In genomic region chr22:39207141-39208012, GRCh38 we compare ENCODE assay signal across 12 cellular contexts. TPM values are rescaled to one million over a fixed set of nuclear protein-coding genes. Genes with fewer than 3 reads are reported as not detected.
A peak's percentile ranks its signal among the peaks of the same experiment; 100 is the strongest.
DNase-seq lines count a peak whose midpoint lies in the region; ATAC-seq lines count a peak whose summit lies in the region.
"Had no signal": no experiment of that assay in that cellular context is flagged by ENCODE, and none has a peak within 500 bp of the region (broad histone marks: within the 10 kb centered on the region; RNA-seq: fewer than 3 reads in every experiment).

No MANE protein-coding gene starts in this region.

- no peak overlapping the region for H3K4me3 Mint-ChIP-seq in stimulated activated memory B cell treated with anti-CD40 and anti-IgM and Interleukin-4, amounts not matched to agents 10 μg/mL and 1 μg/mL and 100 μg/mL, for 72 hours

- peak; percentile 20 for DNase-seq in activated CD4-positive, CD25-positive, alpha-beta regulatory T cell treated with anti-CD3 and anti-CD28 coated beads, Interleukin-2, amount 50 U/mL, for 72 hours
- DNase-seq in activated CD4-positive, CD25-positive, alpha-beta regulatory T cell (lab: John Stamatoyannopoulos, UW) = no peak
- peak; percentile 46 for DNase-seq in NCI-H748 treated with DMSO at 0.1 percent for 48 hours (lab: John Stamatoyannopoulos, UW)
- no peak for DNase-seq in left lobe of liver (ENCODE audit: low spot score)
- DNase-seq in putamen (ENCODE audit: low spot score) = no peak
- DNase-seq in retina = no peak
- DNase-seq: activated gamma-delta T cell, left ventricle myocardium superior, NCI-H2171 treated with DMSO at 0.1 percent for 48 hours, T-helper 2 cell had no signal

- peaks cover 34% of the 10 kb centered on the region for H3K4me1 Mint-ChIP-seq in stimulated activated memory B cell treated with anti-CD40 and anti-IgM and Interleukin-4, amounts not matched to agents 10 μg/mL and 1 μg/mL and 100 μg/mL, for 72 hours

- no peak overlapping the region for H3K27ac Mint-ChIP-seq in stimulated activated memory B cell treated with anti-CD40 and anti-IgM and Interleukin-4, amounts not matched to agents 10 μg/mL and 1 μg/mL and 100 μg/mL, for 72 hours

- H3K9me3 Mint-ChIP-seq in stimulated activated memory B cell treated with anti-CD40 and anti-IgM and Interleukin-4, amounts not matched to agents 10 μg/mL and 1 μg/mL and 100 μg/mL, for 72 hours = no peaks in the 10 kb centered on the region

- no peaks in the 10 kb centered on the region for H3K36me3 Mint-ChIP-seq in stimulated activated memory B cell treated with anti-CD40 and anti-IgM and Interleukin-4, amounts not matched to agents 10 μg/mL and 1 μg/mL and 100 μg/mL, for 72 hours

- ATAC-seq in esophagus mucosa (peak; percentile 46), left lobe of liver (no peak)
- ATAC-seq in stimulated activated memory B cell treated with anti-CD40 and anti-IgM and Interleukin-4, amounts not matched to agents 10 μg/mL and 1 μg/mL and 100 μg/mL, for 72 hours = peak; percentile 32
- ATAC-seq: left ventricle myocardium superior had no signal

- peaks cover 56% of the 10 kb centered on the region for H3K27me3 Mint-ChIP-seq in stimulated activated memory B cell treated with anti-CD40 and anti-IgM and Interleukin-4, amounts not matched to agents 10 μg/mL and 1 μg/mL and 100 μg/mL, for 72 hours

RNA-seq across cellular contexts. Expression of gene PDGFB, which starts 37.4 kb away (rescaled TPM):
- total RNA-seq in esophagus mucosa (0.96 TPM), left lobe of liver (0.43 TPM)

RNA-seq across cellular contexts. Expression of gene CBX7, which starts 54.9 kb away (rescaled TPM):
- total RNA-seq in esophagus mucosa = 4.5 TPM
- 15.7 TPM for total RNA-seq in left lobe of liver

Comparison
In these comparisons a context has a peak if more than half of its experiments do, and no peak if none do; other contexts are left out.
1. DNase-seq: peak in activated CD4-positive, CD25-positive, alpha-beta regulatory T cell treated with anti-CD3 and anti-CD28 coated beads, Interleukin-2, amount 50 U/mL, for 72 hours (single experiment) and NCI-H748 treated with DMSO at 0.1 percent for 48 hours (single experiment); none in activated CD4-positive, CD25-positive, alpha-beta regulatory T cell (0 of 4), left lobe of liver (single experiment), putamen (single experiment) and retina (single experiment).